1 cellular context compared by ENCODE assay signal in the genomic region with DNA sequence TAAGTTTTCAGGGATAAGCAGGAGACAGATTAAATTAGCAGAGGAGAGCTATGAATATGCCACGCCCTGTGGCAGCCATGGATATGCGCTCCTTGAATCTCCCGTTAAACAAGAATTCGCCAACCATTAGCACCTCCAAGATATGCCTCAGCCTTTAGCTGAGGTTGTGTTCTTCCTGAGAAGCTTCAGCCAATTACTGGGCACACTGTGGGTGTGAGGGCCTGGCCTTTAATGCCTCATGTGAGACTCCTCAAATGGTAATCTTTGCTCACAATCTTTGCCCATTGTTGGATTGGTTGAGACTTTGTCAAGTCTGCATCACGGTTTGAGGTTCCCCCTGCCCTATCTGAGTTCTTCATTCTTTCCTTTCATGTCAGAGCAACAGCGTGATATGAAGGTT.
TF ChIP-seq lines count a peak whose summit lies in the region.

No MANE protein-coding gene starts in this region.

TF ChIP-seq in SK-N-SH, 30 proteins besides CTCF, POLR2A, EP300 and RAD21 (continued from another document):
- no peak for TF ChIP-seq NRF1 (IDR thresholded peaks at IDR 0.05; ENCODE audit: low read depth, low read length)
- TF ChIP-seq, protein P1, sequence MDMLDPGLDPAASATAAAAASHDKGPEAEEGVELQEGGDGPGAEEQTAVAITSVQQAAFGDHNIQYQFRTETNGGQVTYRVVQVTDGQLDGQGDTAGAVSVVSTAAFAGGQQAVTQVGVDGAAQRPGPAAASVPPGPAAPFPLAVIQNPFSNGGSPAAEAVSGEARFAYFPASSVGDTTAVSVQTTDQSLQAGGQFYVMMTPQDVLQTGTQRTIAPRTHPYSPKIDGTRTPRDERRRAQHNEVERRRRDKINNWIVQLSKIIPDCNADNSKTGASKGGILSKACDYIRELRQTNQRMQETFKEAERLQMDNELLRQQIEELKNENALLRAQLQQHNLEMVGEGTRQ (IDR thresholded peaks at IDR 0.05; ENCODE audit: borderline replicate concordance, low read depth, low read length), result no peak
- TF ChIP-seq YY1 (IDR thresholded peaks at IDR 0.05; ENCODE audit: low read depth), result no peak
- TF ChIP-seq, protein P2, sequence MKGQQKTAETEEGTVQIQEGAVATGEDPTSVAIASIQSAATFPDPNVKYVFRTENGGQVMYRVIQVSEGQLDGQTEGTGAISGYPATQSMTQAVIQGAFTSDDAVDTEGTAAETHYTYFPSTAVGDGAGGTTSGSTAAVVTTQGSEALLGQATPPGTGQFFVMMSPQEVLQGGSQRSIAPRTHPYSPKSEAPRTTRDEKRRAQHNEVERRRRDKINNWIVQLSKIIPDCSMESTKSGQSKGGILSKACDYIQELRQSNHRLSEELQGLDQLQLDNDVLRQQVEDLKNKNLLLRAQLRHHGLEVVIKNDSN (IDR thresholded peaks at IDR 0.05; ENCODE audit: borderline replicate concordance, low read depth), result no peak
